In the genomic region with DNA sequence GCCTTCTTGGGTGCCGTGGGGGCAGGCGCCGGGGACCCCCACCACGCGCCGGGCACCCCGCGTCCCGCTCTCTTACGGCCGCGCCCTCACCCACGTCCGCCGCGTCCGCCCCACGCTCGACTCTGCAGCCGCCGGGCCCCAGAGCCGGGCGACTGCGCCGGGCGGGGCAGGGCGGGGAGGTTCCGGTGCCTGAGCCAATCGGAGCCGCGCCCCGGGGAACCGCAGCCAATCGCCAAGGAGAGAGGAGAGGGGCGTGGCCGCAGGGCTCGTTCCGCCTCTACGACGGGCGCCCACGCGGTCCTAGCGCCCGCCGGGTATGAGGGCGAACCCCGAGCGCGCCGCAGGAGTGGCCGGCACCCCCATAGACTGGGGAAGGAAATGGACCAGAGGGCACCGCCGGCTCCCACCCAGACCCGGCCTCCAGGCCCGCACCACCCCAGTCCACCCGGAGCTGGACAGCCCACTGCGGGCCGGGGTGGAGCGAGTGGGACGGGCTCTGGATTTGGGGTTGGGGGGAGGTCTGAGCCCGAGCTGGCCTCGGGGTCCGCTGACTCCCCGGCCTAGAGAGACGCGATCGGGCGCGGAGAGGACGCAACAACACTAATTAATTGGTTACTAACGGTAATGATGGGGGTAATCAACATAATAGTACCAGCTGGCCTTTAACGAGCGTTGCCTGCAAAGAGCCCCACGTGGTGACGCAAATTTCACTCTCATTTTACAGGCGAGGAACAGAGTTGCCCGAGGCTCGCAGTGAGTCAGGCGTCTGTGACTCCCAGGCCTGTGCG, we compare ENCODE assay signal across 8 cellular contexts. TPM values are rescaled to one million over a fixed set of nuclear protein-coding genes. Genes with fewer than 3 reads are reported as not detected.
A peak's percentile ranks its signal among the peaks of the same experiment; 100 is the strongest.
DNase-seq lines count a peak whose midpoint lies in the region; ATAC-seq and TF ChIP-seq lines count a peak whose summit lies in the region.

A gene (minus strand): TSS at position 126 of the 788 bp plus-strand sequence. CDS start 183 bp downstream, outside the sequence.

- peak within 1 kb of the TSS; percentile 89 for H3K4me3 Mint-ChIP-seq in activated T-helper 17 cell treated with anti-CD3 and anti-CD28 coated beads, Interleukin-2, amount 50 U/mL, for 72 hours
- H3K4me3 Mint-ChIP-seq in nephron = peak within 1 kb of the TSS; percentile 96 to 99 (median 97)

- ATAC-seq in activated T-helper 17 cell treated with anti-CD3 and anti-CD28 coated beads, Interleukin-2, amount 50 U/mL, for 72 hours (replicated peaks) = peak; percentile 96
- peak; percentile 92 for ATAC-seq in stimulated activated naive CD8-positive, alpha-beta T cell treated with anti-CD3 and anti-CD28 coated beads, Interleukin-15, Interleukin-2, amounts not matched to agents 100 U/mL and 50 U/mL, for 24 hours

- DNase-seq in EL = peak; percentile 95
- DNase-seq in GOT3 (lab: John Stamatoyannopoulos, UW) = peak; percentile 86
- DNase-seq in LHCN-M2 (ENCODE audit: low read depth) = peak; percentile 90
- DNase-seq in RPMI7951 (ENCODE audit: low read depth) = peak; percentile 98
- peak; percentile 87 for DNase-seq in fibroblast of peridontal ligament (ENCODE audit: extremely low read depth)
- peak; percentile 98 for DNase-seq in stimulated activated naive CD8-positive, alpha-beta T cell treated with anti-CD3 and anti-CD28 coated beads, Interleukin-15, Interleukin-2, amounts not matched to agents 100 U/mL and 50 U/mL, for 24 hours

- no peaks in the 10 kb centered on the region for H3K27me3 Mint-ChIP-seq in activated T-helper 17 cell treated with anti-CD3 and anti-CD28 coated beads, Interleukin-2, amount 50 U/mL, for 72 hours
- H3K27me3 Mint-ChIP-seq in nephron (ENCODE audit: low read depth) = no peaks in the 10 kb centered on the region

- H3K27ac Mint-ChIP-seq in activated T-helper 17 cell treated with anti-CD3 and anti-CD28 coated beads, Interleukin-2, amount 50 U/mL, for 72 hours = peak within 1 kb of the TSS; percentile 80
- peak within 1 kb of the TSS; percentile 44 to 82 (median 66) for H3K27ac Mint-ChIP-seq in nephron

- no peaks in the 10 kb centered on the region for H3K9me3 Mint-ChIP-seq in activated T-helper 17 cell treated with anti-CD3 and anti-CD28 coated beads, Interleukin-2, amount 50 U/mL, for 72 hours
- no peaks in the 10 kb centered on the region for H3K9me3 Mint-ChIP-seq in nephron

- H3K4me1 Mint-ChIP-seq in activated T-helper 17 cell treated with anti-CD3 and anti-CD28 coated beads, Interleukin-2, amount 50 U/mL, for 72 hours = peaks cover 17% of the 10 kb centered on the region
- H3K4me1 Mint-ChIP-seq in nephron = peaks cover 25% of the 10 kb centered on the region

- H3K36me3 Mint-ChIP-seq in activated T-helper 17 cell treated with anti-CD3 and anti-CD28 coated beads, Interleukin-2, amount 50 U/mL, for 72 hours (ENCODE audit: low read depth) = no peaks in the 10 kb centered on the region
- no peaks in the 10 kb centered on the region for H3K36me3 Mint-ChIP-seq in nephron (ENCODE audit: low read depth)

- TF ChIP-seq CTCF in nephron (IDR thresholded peaks at IDR 0.05; ENCODE audit: unreplicated experiment in 3 of 3) = no peak

RNA-seq across cellular contexts. Expression of the gene that starts here (rescaled TPM):
- 115 and 145 TPM in 2 replicates for total RNA-seq in LHCN-M2 (2014; rRNA removed)
- polyA plus RNA-seq in LHCN-M2 (2012) = 60.6 TPM
- 205 and 240 TPM in 2 replicates for total RNA-seq in RPMI7951 (2014; rRNA removed; shearing (Covaris generic))
- 10 to 100 TPM; 38.3 to 64.1 TPM for total RNA-seq in activated T-helper 17 cell treated with anti-CD3 and anti-CD28 coated beads, Interleukin-2, amount 50 U/mL, for 72 hours

Comparison
In these comparisons a context has a peak if more than half of its experiments do, and no peak if none do; other contexts are left out.
1. Peak in every context shown above with its lines: DNase-seq and ATAC-seq.